In the genomic region with DNA sequence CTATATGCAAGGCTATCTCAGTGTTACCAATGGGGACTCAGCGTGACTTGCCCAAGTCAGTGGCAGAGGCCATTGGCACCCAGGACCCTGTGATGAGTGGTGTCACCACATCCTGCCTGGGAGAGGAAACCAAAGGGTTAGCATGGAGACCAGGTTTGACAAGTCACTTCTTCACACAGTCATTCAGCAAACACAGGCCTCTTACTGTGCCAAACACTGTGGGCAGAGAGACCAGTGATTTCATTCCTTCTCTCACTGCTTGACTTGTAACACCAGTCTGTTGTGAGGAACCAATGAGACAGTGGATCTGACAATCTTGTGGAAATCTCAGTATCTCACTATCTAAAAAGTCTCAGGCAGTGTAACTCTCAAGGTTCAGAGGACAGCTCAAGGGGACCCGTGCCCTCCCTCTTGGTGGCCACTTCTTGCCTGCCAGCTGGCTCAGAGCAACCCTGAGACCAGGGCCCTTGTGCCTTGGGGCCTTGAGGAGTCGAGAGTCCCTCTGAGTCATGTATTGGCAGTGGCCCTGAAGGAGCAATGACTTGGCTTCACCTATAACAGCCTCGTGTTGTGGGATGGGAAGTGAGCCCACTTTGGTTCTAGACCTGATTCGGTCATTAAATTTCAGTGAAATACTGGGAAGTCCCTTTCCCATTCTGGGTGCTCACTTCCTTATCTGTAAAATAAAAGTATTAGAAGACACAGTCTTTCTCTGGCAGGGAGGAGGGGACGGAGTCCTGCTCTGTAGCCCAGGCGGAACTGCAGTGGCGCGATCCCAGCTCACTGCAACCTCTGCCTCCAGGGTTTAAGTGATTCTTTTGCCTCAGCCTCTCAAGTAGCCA, we compare ENCODE assay signal across 9 cellular contexts. TPM values are rescaled to one million over a fixed set of nuclear protein-coding genes. Genes with fewer than 3 reads are reported as not detected.
DNase-seq lines count a peak whose midpoint lies in the region; ATAC-seq and TF ChIP-seq lines count a peak whose summit lies in the region.
"Had no signal": no experiment of that assay in that cellular context is flagged by ENCODE, and none has a peak within 500 bp of the region (broad histone marks: within the 10 kb centered on the region; RNA-seq: fewer than 3 reads in every experiment).

No MANE protein-coding gene starts in this region.

- H3K9me3 ChIP-seq in adrenal gland (replicated peaks in 1 of 3): no peaks in the 10 kb centered on the region

- H3K4me1 ChIP-seq in adrenal gland (replicated peaks in 1 of 2): peaks cover 0 to 13% of the 10 kb centered on the region in 2 donors

- DNase-seq in NCI-H2196 (lab: John Stamatoyannopoulos, UW; ENCODE audit: unreplicated experiment): peak; percentile 31
- DNase-seq in NCI-H2196 treated with DMSO at 0.1 percent for 48 hours (lab: John Stamatoyannopoulos, UW; ENCODE audit: unreplicated experiment): no peak
- peak; percentile 68 to 93 (median 92) for DNase-seq in adrenal gland
- DNase-seq in renal cortical epithelial cell (ENCODE audit: low read depth): peak; percentile 75
- no peak for DNase-seq in DMS79 (lab: John Stamatoyannopoulos, UW)
- no peak for DNase-seq in NCI-H2029 treated with DMSO at 0.1 percent for 48 hours (lab: John Stamatoyannopoulos, UW)
- DNase-seq in cerebellar nuclear complex (lab: John Stamatoyannopoulos, UW): no peak

- H3K4me3 ChIP-seq in adrenal gland: no peak overlapping the region

- ATAC-seq in HG02678 (IDR thresholded peaks at IDR 0.05; ENCODE audit: unreplicated experiment): peak; percentile 59

- no peak for TF ChIP-seq CTCF in adrenal gland (IDR thresholded peaks at IDR 0.05)

- 54 to 66% (median 59%) methylated on average over 7 to 9 of the region's 9 CpGs for WGBS in adrenal gland, 4 donors

- H3K27ac ChIP-seq in adrenal gland: peak overlapping the region in 4 of 5 donors; percentile 23 to 72 (median 44)
- H3K27ac ChIP-seq: 22Rv1 had no signal

- TF ChIP-seq POLR2A in adrenal gland (IDR thresholded peaks at IDR 0.05): no peak

- no peaks in the 10 kb centered on the region for H3K27me3 ChIP-seq in adrenal gland

- H3K36me3 ChIP-seq in adrenal gland (replicated peaks in 1 of 2): no peaks in the 10 kb centered on the region

- intact Hi-C loops in adrenal gland (cut with DNase I): no loop called here

RNA-seq across cellular contexts. Expression of a gene that starts 1.6 kb away (rescaled TPM):
- 10 to 100 TPM in 2 of 8 donors, 1 to 10 TPM in 5, not detected in 1; 3.1 to 12.8 (median 8.9) TPM for total RNA-seq in adrenal gland
- polyA plus RNA-seq in adrenal gland: 10 to 100 TPM; 12.6 to 29.4 (median 17.4) TPM
- not detected in 2 replicates for total RNA-seq in renal cortical epithelial cell

Comparison
In these comparisons a context has a peak if more than half of its experiments do, and no peak if none do; other contexts are left out.
1. DNase-seq: peak in NCI-H2196 (single experiment), adrenal gland (7 of 7) and renal cortical epithelial cell (single experiment); none in NCI-H2196 treated with DMSO at 0.1 percent for 48 hours (single experiment), DMS79 (single experiment), NCI-H2029 treated with DMSO at 0.1 percent for 48 hours (single experiment) and cerebellar nuclear complex (0 of 2).